Comparison of ENCODE assay signal across 9 cellular contexts in genomic region chr15:38670142-38671002, GRCh38.
DNase-seq lines count a peak whose midpoint lies in the region; ATAC-seq and TF ChIP-seq lines count a peak whose summit lies in the region.
"Had no signal": no experiment of that assay in that cellular context is flagged by ENCODE, and none has a peak within 500 bp of the region (broad histone marks: within the 10 kb centered on the region; RNA-seq: fewer than 3 reads in every experiment).

No MANE protein-coding gene starts in this region.

- no peaks in the 10 kb centered on the region for H3K9me3 Mint-ChIP-seq in activated CD4-positive, alpha-beta T cell treated with anti-CD3 and anti-CD28 coated beads for 36 hours (ENCODE audit: low read depth)

- H3K27me3 ChIP-seq in lower lobe of right lung (ENCODE audit: low read depth) (no peaks in the 10 kb centered on the region), right atrium auricular region (no peaks in the 10 kb centered on the region)
- H3K27me3 ChIP-seq: body of pancreas had no signal

- DNase-seq in activated CD4-positive, alpha-beta T cell treated with anti-CD3 and anti-CD28 coated beads for 36 hours: peak; percentile 79
- DNase-seq in lower lobe of right lung: no peak
- no peak for DNase-seq in NCI-H2081 treated with DMSO at 0.1 percent for 48 hours (lab: John Stamatoyannopoulos, UW)
- no peak for DNase-seq in GOT3 (lab: John Stamatoyannopoulos, UW)
- DNase-seq in right atrium auricular region (ENCODE audit: low spot score): no peak
- DNase-seq in GM19238 (ENCODE audit: insufficient read length, low spot score): no peak

- peak overlapping the region; percentile 98 for H3K27ac Mint-ChIP-seq in activated CD4-positive, alpha-beta T cell treated with anti-CD3 and anti-CD28 coated beads for 36 hours

- H3K36me3 Mint-ChIP-seq in activated CD4-positive, alpha-beta T cell treated with anti-CD3 and anti-CD28 coated beads for 36 hours (ENCODE audit: low read depth): no peaks in the 10 kb centered on the region

- ATAC-seq in GM18858 (IDR thresholded peaks at IDR 0.05; ENCODE audit: unreplicated experiment) (peak; percentile 34), HG02870 (IDR thresholded peaks at IDR 0.05; ENCODE audit: unreplicated experiment) (peak; percentile 37), lower lobe of right lung (peak; percentile 39 to 61)
- ATAC-seq in activated CD4-positive, alpha-beta T cell treated with anti-CD3 and anti-CD28 coated beads for 36 hours: peak; percentile 61
- ATAC-seq: body of pancreas had no signal

- H3K27ac ChIP-seq in lower lobe of right lung: no peak overlapping the region
- H3K27ac ChIP-seq in right atrium auricular region: no peak overlapping the region
- H3K27ac ChIP-seq: body of pancreas had no signal

- peak overlapping the region; percentile 60 for H3K4me3 Mint-ChIP-seq in activated CD4-positive, alpha-beta T cell treated with anti-CD3 and anti-CD28 coated beads for 36 hours

- no peaks in the 10 kb centered on the region for H3K9me3 ChIP-seq in lower lobe of right lung
- H3K9me3 ChIP-seq in right atrium auricular region: no peaks in the 10 kb centered on the region
- H3K9me3 ChIP-seq: body of pancreas had no signal

- POLR2A ChIA-PET in activated CD4-positive, alpha-beta T cell treated with anti-CD3 and anti-CD28 coated beads for 36 hours (lab: Charles Lee): interaction anchor here (1.0 to 3.4 kb wide), 7 partner anchors 10 to 125 kb away, joined by 5 to 50 read pairs (median 6); partner anchors contain the start of gene RASGRP1

- CTCF ChIA-PET in activated CD4-positive, alpha-beta T cell treated with anti-CD3 and anti-CD28 coated beads for 36 hours (lab: Charles Lee): interaction anchor here (0.6 to 12.4 kb wide), 8 partner anchors 14 to 167 kb away, joined by 3 to 205 read pairs (median 6); partner anchors contain the start of gene RASGRP1

- H3K4me1 ChIP-seq in lower lobe of right lung (peaks cover 4% of the 10 kb centered on the region), right atrium auricular region (no peaks in the 10 kb centered on the region)
- H3K4me1 ChIP-seq: body of pancreas had no signal

- H3K36me3 ChIP-seq in lower lobe of right lung (no peaks in the 10 kb centered on the region), right atrium auricular region (no peaks in the 10 kb centered on the region)

- H3K4me3 ChIP-seq in lower lobe of right lung (no peak overlapping the region), right atrium auricular region (no peak overlapping the region)
- H3K4me3 ChIP-seq: body of pancreas had no signal

- no peaks in the 10 kb centered on the region for H3K27me3 Mint-ChIP-seq in activated CD4-positive, alpha-beta T cell treated with anti-CD3 and anti-CD28 coated beads for 36 hours

- TF ChIP-seq CTCF in lower lobe of right lung (IDR thresholded peaks at IDR 0.05) (no peak), right atrium auricular region (IDR thresholded peaks at IDR 0.05) (no peak)

- H3K4me1 Mint-ChIP-seq in activated CD4-positive, alpha-beta T cell treated with anti-CD3 and anti-CD28 coated beads for 36 hours: peaks cover 88% of the 10 kb centered on the region

- intact Hi-C loops in activated CD4-positive, alpha-beta T cell treated with anti-CD3 and anti-CD28 coated beads for 36 hours (cut with DNase I, micrococcal nuclease): loop anchor here (1.0 kb wide), 5 partner anchors 14 to 110 kb away; no protein-coding TSS in a partner anchor
- intact Hi-C loops in lower lobe of right lung (cut with DNase I): no loop called here
